1 cellular context compared by ENCODE assay signal in genomic region chr4:38665846-38666490, GRCh38.
TF ChIP-seq lines count a peak whose summit lies in the region.

No MANE protein-coding gene starts in this region.

TF ChIP-seq in IMR-90, 13 proteins besides CTCF, POLR2A, EP300 and RAD21 (continued from another document):
- TF ChIP-seq USF2 (IDR thresholded peaks at IDR 0.05; ENCODE audit: low read depth, low read length) (no peak), MAFK (IDR thresholded peaks at IDR 0.05; ENCODE audit: low read depth, low read length) (no peak)
